14 cellular contexts compared by ENCODE assay signal in genomic region chr13:114080739-114081561, GRCh38. TPM values are rescaled to one million over a fixed set of nuclear protein-coding genes. Genes with fewer than 3 reads are reported as not detected.
A peak's percentile ranks its signal among the peaks of the same experiment; 100 is the strongest.
DNase-seq lines count a peak whose midpoint lies in the region; ATAC-seq and TF ChIP-seq lines count a peak whose summit lies in the region.
"Had no signal": no experiment of that assay in that cellular context is flagged by ENCODE, and none has a peak within 500 bp of the region (broad histone marks: within the 10 kb centered on the region; RNA-seq: fewer than 3 reads in every experiment).

No MANE protein-coding gene starts in this region.

- TF ChIP-seq CTCF in Peyer's patch (IDR thresholded peaks at IDR 0.05) (no peak), ovary (IDR thresholded peaks at IDR 0.05) (no peak)

- 91 to 96% (median 96%) methylated on average over 34 of the region's 34 CpGs for WGBS in ovary, 3 donors

- H3K9me3 ChIP-seq in Peyer's patch, result no peaks in the 10 kb centered on the region
- H3K9me3 ChIP-seq in ovary, result no peaks in the 10 kb centered on the region

- H3K4me1 Mint-ChIP-seq in immature natural killer cell, result peaks cover 64 to 66% of the 10 kb centered on the region in 2 donors

- TF ChIP-seq POLR2A in Peyer's patch (IDR thresholded peaks at IDR 0.05) (no peak), ovary (IDR thresholded peaks at IDR 0.05) (no peak)

- intact Hi-C loops in ovary (cut with DNase I), result no loop called here

- H3K27ac ChIP-seq in Peyer's patch (no peak overlapping the region), ovary (no peak overlapping the region)
- H3K27ac ChIP-seq: 22Rv1 had no signal

- no peaks in the 10 kb centered on the region for H3K27me3 ChIP-seq in Peyer's patch
- H3K27me3 ChIP-seq in ovary, result no peaks in the 10 kb centered on the region

- H3K36me3 ChIP-seq in Peyer's patch (no peaks in the 10 kb centered on the region), ovary (no peaks in the 10 kb centered on the region)

- peaks cover 12 to 13% (median 13%) of the 10 kb centered on the region in 3 donors for H3K36me3 Mint-ChIP-seq in immature natural killer cell

- ATAC-seq in HG03342 (IDR thresholded peaks at IDR 0.05; ENCODE audit: unreplicated experiment), result no peak

- H3K27me3 Mint-ChIP-seq in immature natural killer cell (ENCODE audit: low read depth in 3 of 3), result peaks cover 24 to 44% (median 35%) of the 10 kb centered on the region in 3 donors
- H3K27me3 Mint-ChIP-seq: CD4-positive, CD25-positive, alpha-beta regulatory T cell had no signal

- no peak for TF ChIP-seq EP300 in ovary (IDR thresholded peaks at IDR 0.05)

- H3K4me3 ChIP-seq in Peyer's patch, result no peak overlapping the region
- H3K4me3 ChIP-seq in ovary, result no peak overlapping the region

- peak overlapping the region; percentile 35 to 77 (median 72) for H3K27ac Mint-ChIP-seq in immature natural killer cell

- DNase-seq in NCI-H1092 treated with DMSO at 0.1 percent for 48 hours (lab: John Stamatoyannopoulos, UW) (peak; percentile 24), NCI-H1092 (lab: John Stamatoyannopoulos, UW) (no peak), Peyer's patch (peak in 2 of 3 donors; percentile 16 to 42), immature natural killer cell (no peak), ovary (peak in 3 of 5 donors; percentile 8 to 17 (median 8)), HUDEP-2 (lab: John Stamatoyannopoulos, UW; ENCODE audit: unreplicated experiment in 76 of 76) (no peak), HCEC 1CT (no peak)
- DNase-seq: CD4-positive, CD25-positive, alpha-beta regulatory T cell; effector CD8-positive, alpha-beta T cell; midbrain; NCI-H510A; stimulated activated CD4-positive, alpha-beta T cell treated with anti-CD3 and anti-CD28 coated beads, Interleukin-2, amount 100 ng/mL, for 48 hours had no signal

- H3K9me3 Mint-ChIP-seq in immature natural killer cell, result peaks cover 0 to 4% (median 0%) of the 10 kb centered on the region in 6 donors

- H3K4me3 Mint-ChIP-seq in immature natural killer cell, result peak overlapping the region in 2 of 5 donors; percentile 9 to 17

- H3K4me1 ChIP-seq in Peyer's patch, result peaks cover 0 to 5% (median 1%) of the 10 kb centered on the region in 4 donors
- peaks cover 6% of the 10 kb centered on the region for H3K4me1 ChIP-seq in ovary (ENCODE audit: insufficient read depth)

RNA-seq across cellular contexts. Expression of gene RASA3, which starts 51.5 kb away (rescaled TPM):
- 10 to 100 TPM in 1 of 4 donors, 1 to 10 TPM in 3; 3.5 to 41.3 (median 6.9) TPM for total RNA-seq in Peyer's patch
- 100 to 1,000 TPM in 1 of 3 donors, 10 to 100 TPM in 2; 37.4 to 153 (median 64.8) TPM for polyA plus RNA-seq in immature natural killer cell
- 10 to 100 TPM in 3 of 7 donors, 1 to 10 TPM in 4; 5.4 to 16.9 (median 9.4) TPM for total RNA-seq in ovary
- 1 to 10 TPM; 6.8 to 9.8 TPM for polyA plus RNA-seq in ovary

Comparison
In these comparisons a context has a peak if more than half of its experiments do, and no peak if none do; other contexts are left out.
1. DNase-seq: peak in NCI-H1092 treated with DMSO at 0.1 percent for 48 hours (single experiment), Peyer's patch (2 of 3) and ovary (3 of 5); none in NCI-H1092 (single experiment), immature natural killer cell (0 of 3), HUDEP-2 (0 of 76) and HCEC 1CT (single experiment).